Comparison of ENCODE assay signal across 14 cellular contexts in genomic region chr1:215704089-215704860, GRCh38.
A peak's percentile ranks its signal among the peaks of the same experiment; 100 is the strongest.
DNase-seq lines count a peak whose midpoint lies in the region; ATAC-seq, FAIRE-seq and TF ChIP-seq lines count a peak whose summit lies in the region.
"Had no signal": no experiment of that assay in that cellular context is flagged by ENCODE, and none has a peak within 500 bp of the region (broad histone marks: within the 10 kb centered on the region; RNA-seq: fewer than 3 reads in every experiment).

No MANE protein-coding gene starts in this region.

- intact Hi-C loops in tibial artery (cut with DNase I; ENCODE audit: low total_unique reads): no loop called here

- no peaks in the 10 kb centered on the region for H3K27me3 ChIP-seq in bronchial epithelial cell (ENCODE audit: control insufficient read depth, insufficient read depth, low read length)
- H3K27me3 ChIP-seq in tibial artery: no peaks in the 10 kb centered on the region
- H3K27me3 ChIP-seq: esophagus muscularis mucosa, right atrium auricular region, SJSA1, tibial nerve had no signal

- H3K27ac ChIP-seq in tibial artery: no peak overlapping the region
- H3K27ac ChIP-seq: esophagus muscularis mucosa, right atrium auricular region, SJSA1, tibial nerve had no signal

- H3K36me3 ChIP-seq in bronchial epithelial cell (ENCODE audit: control insufficient read depth, insufficient read depth, low read length): no peaks in the 10 kb centered on the region
- no peaks in the 10 kb centered on the region for H3K36me3 ChIP-seq in tibial artery
- H3K36me3 ChIP-seq: esophagus muscularis mucosa, right atrium auricular region, SJSA1, tibial nerve had no signal

- peaks cover 0 to 3% (median 0%) of the 10 kb centered on the region in 3 donors for H3K9me3 ChIP-seq in tibial artery
- H3K9me3 ChIP-seq: right atrium auricular region, SJSA1 had no signal

- H3K4me3 ChIP-seq in bronchial epithelial cell (ENCODE audit: low read depth, low read length): no peak overlapping the region
- H3K4me3 ChIP-seq in tibial artery: no peak overlapping the region
- H3K4me3 ChIP-seq: esophagus muscularis mucosa, right atrium auricular region, SJSA1, tibial nerve had no signal

- TF ChIP-seq CTCF in bronchial epithelial cell (IDR thresholded peaks at IDR 0.05; ENCODE audit: insufficient read depth, low read length, severe bottlenecking): no peak
- TF ChIP-seq CTCF in tibial artery (IDR thresholded peaks at IDR 0.05): no peak

- in situ Hi-C loops in KBM-7 (cut with MboI; ENCODE audit: low pct_unique_long_range_greater_than_20kb, low sequenced_read_pairs): no loop called here

- no peak for FAIRE-seq in bronchial epithelial cell (lab: Jason Lieb, UNC)

- peak; percentile 59 for ATAC-seq in GM21515 (IDR thresholded peaks at IDR 0.05; ENCODE audit: unreplicated experiment)
- ATAC-seq in HG03045 (IDR thresholded peaks at IDR 0.05; ENCODE audit: unreplicated experiment): no peak
- ATAC-seq: activated CD4-positive, alpha-beta T cell treated with anti-CD3 and anti-CD28 coated beads for 36 hours; activated T-helper 17 cell treated with anti-CD3 and anti-CD28 coated beads, Interleukin-2, amount 50 U/mL, for 72 hours had no signal

- no peaks in the 10 kb centered on the region for H3K4me1 ChIP-seq in tibial artery
- H3K4me1 ChIP-seq: esophagus muscularis mucosa, right atrium auricular region, SJSA1, tibial nerve had no signal

- DNase-seq in CD1c-positive myeloid dendritic cell (ENCODE audit: extremely low spot score) (peak; percentile 14), KBM-7 (peak; percentile 5), bronchial epithelial cell (ENCODE audit: low read depth) (peak; percentile 48), dedifferentiated amniotic fluid mesenchymal stem cell (ENCODE audit: extremely low spot score) (no peak), tibial artery (no peak), DMS114 treated with DMSO at 0.1 percent for 48 hours (lab: John Stamatoyannopoulos, UW; ENCODE audit: unreplicated experiment) (no peak)
- DNase-seq: activated CD4-positive, alpha-beta T cell treated with anti-CD3 and anti-CD28 coated beads for 36 hours had no signal

Comparison
In these comparisons a context has a peak if more than half of its experiments do, and no peak if none do; other contexts are left out.
1. DNase-seq: peak in CD1c-positive myeloid dendritic cell (single experiment), KBM-7 (single experiment) and bronchial epithelial cell (single experiment); none in dedifferentiated amniotic fluid mesenchymal stem cell (single experiment), tibial artery (0 of 2) and DMS114 treated with DMSO at 0.1 percent for 48 hours (single experiment).